In the genomic region with DNA sequence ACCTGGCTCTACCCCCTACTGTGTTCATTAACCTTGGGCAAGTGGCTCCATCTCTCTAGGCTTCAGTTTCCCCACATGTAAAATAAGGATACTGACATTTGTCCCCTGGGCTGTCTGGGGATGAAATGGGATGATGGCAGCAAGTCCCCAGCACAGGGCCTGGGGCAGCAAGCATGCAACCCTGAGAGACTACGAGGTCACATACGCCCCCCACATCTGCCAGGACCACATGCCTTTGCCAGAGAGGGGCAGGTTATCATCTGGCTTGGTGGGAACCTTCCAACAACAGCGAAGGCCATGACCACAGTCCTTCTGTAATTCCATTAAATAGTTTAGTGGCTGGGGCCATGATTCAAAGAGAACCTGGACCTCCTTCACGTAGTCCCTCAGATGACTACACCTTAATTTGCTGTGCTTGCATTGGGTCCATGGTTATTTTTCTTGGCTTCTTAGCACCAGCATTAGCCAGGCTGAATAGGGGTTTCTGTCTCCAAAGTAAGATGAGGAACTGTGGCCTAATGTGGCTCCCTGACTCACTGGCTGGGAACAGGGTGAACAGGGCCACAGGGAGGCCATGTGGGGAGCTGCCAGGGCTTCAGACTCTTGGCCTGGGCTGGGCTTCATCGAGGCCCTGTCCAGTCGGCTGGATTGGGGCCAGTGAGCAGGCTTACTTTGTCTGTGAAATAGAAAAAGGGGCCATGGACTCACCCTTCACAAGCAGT, we compare ENCODE assay signal across 1 cellular context.
TF ChIP-seq lines count a peak whose summit lies in the region.

No MANE protein-coding gene starts in this region.

TF ChIP-seq in IMR-90, 13 proteins besides CTCF, POLR2A, EP300 and RAD21 (continued from another document):
- TF ChIP-seq, protein P1, sequence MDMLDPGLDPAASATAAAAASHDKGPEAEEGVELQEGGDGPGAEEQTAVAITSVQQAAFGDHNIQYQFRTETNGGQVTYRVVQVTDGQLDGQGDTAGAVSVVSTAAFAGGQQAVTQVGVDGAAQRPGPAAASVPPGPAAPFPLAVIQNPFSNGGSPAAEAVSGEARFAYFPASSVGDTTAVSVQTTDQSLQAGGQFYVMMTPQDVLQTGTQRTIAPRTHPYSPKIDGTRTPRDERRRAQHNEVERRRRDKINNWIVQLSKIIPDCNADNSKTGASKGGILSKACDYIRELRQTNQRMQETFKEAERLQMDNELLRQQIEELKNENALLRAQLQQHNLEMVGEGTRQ (IDR thresholded peaks at IDR 0.05; ENCODE audit: low read depth, low read length) = no peak
- TF ChIP-seq MAZ (IDR thresholded peaks at IDR 0.05; ENCODE audit: borderline replicate concordance, low read depth, low read length) (no peak), SMC3 (IDR thresholded peaks at IDR 0.05; ENCODE audit: low read depth, low read length) (no peak), CHD1 (IDR thresholded peaks at IDR 0.05; ENCODE audit: low read depth, low read length) (no peak), FOS (IDR thresholded peaks at IDR 0.05; ENCODE audit: low read depth, low read length) (no peak), RCOR1 (IDR thresholded peaks at IDR 0.05; ENCODE audit: insufficient replicate concordance, low read length) (no peak), CEBPB (IDR thresholded peaks at IDR 0.05; ENCODE audit: low read depth, low read length) (no peak), RFX5 (IDR thresholded peaks at IDR 0.05; ENCODE audit: low read depth, low read length) (no peak), MAFK (IDR thresholded peaks at IDR 0.05; ENCODE audit: low read depth, low read length) (no peak)
- TF ChIP-seq, protein P2, sequence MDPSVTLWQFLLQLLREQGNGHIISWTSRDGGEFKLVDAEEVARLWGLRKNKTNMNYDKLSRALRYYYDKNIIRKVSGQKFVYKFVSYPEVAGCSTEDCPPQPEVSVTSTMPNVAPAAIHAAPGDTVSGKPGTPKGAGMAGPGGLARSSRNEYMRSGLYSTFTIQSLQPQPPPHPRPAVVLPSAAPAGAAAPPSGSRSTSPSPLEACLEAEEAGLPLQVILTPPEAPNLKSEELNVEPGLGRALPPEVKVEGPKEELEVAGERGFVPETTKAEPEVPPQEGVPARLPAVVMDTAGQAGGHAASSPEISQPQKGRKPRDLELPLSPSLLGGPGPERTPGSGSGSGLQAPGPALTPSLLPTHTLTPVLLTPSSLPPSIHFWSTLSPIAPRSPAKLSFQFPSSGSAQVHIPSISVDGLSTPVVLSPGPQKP (IDR thresholded peaks at IDR 0.05; ENCODE audit: borderline replicate concordance, low read depth, low read length) = no peak
